In genomic region chr10:52452600-52453493, GRCh38 we compare ENCODE assay signal across 26 cellular contexts.
A peak's percentile ranks its signal among the peaks of the same experiment; 100 is the strongest.
DNase-seq lines count a peak whose midpoint lies in the region; ATAC-seq and TF ChIP-seq lines count a peak whose summit lies in the region.
"Had no signal": no experiment of that assay in that cellular context is flagged by ENCODE, and none has a peak within 500 bp of the region (broad histone marks: within the 10 kb centered on the region; RNA-seq: fewer than 3 reads in every experiment).

No MANE protein-coding gene starts in this region.

- H3K4me1 ChIP-seq in IMR-90 (ENCODE audit: control insufficient read depth, insufficient read depth, low read length) (peaks cover 19% of the 10 kb centered on the region), endodermal cell (ENCODE audit: control insufficient read depth, insufficient read depth, low read length) (peaks cover 7% of the 10 kb centered on the region)
- H3K4me1 ChIP-seq: gastroesophageal sphincter had no signal

- DNase-seq in NCI-H2227 treated with DMSO at 0.1 percent for 48 hours (lab: John Stamatoyannopoulos, UW), result peak; percentile 9
- no peak for DNase-seq in NCI-H2227 (lab: John Stamatoyannopoulos, UW; ENCODE audit: unreplicated experiment)
- no peak for DNase-seq in IMR-90
- DNase-seq in endodermal cell, result peak; percentile 46
- DNase-seq in nephron progenitor cell, result no peak
- no peak for DNase-seq in natural killer cell treated with Interleukin-12 subunit alpha and Interleukin-12 subunit beta and Interleukin-15 and Interleukin-18, amount 100 ng/mL, for 72 hours (ENCODE audit: low spot score)
- DNase-seq in activated T-helper 1 cell treated with anti-CD3 and anti-CD28 coated beads, Interleukin-12 subunit alpha, Interleukin-12 subunit beta, Interleukin-2, Interleukin-4 antibody, amounts not matched to agents 30 ng/mL and 10 ng/mL and 1 ng/mL, durations not matched to agents 14 hours and 24 hours and 36 hours (ENCODE audit: low spot score), result no peak
- DNase-seq: 8988T; activated CD8-positive, alpha-beta memory T cell treated with anti-CD3 and anti-CD28 coated beads for 24 hours; activated naive CD4-positive, alpha-beta T cell treated with Interleukin-2 at 50 U/mL for 16 hours; activated T-cell treated with anti-CD3 and anti-CD28 coated beads, Interleukin-2, amount 50 U/mL, for 4 hours; amygdala; DMS79; dorsolateral prefrontal cortex; erythroblast; kidney; NCI-H748 treated with DMSO at 0.1 percent for 48 hours; SIG-M5; stimulated activated CD4-positive, alpha-beta T cell treated with anti-CD3 and anti-CD28 coated beads, Interleukin-15, amount 100 ng/mL, for 24 hours had no signal

- no peak overlapping the region for H3K4me2 ChIP-seq in IMR-90 (ENCODE audit: low read depth, low read length)

- peak overlapping the region; percentile 84 to 91 for H4K8ac ChIP-seq in IMR-90 (ENCODE audit: low read depth in 2 of 2, low read length in 2 of 2)

- peak overlapping the region; percentile 95 for H2BK5ac ChIP-seq in IMR-90 (ENCODE audit: low read depth, low read length, poor library complexity, severe bottlenecking)

- peak overlapping the region; percentile 28; the same call in 1 of the 2 replicates for H3K23ac ChIP-seq in IMR-90 (ENCODE audit: low read depth, low read length)

- peak overlapping the region; percentile 93 for H2BK120ac ChIP-seq in IMR-90 (ENCODE audit: low read depth, low read length)

- no peak for ATAC-seq in IMR-90 (ENCODE audit: low read depth)
- ATAC-seq in natural killer cell treated with Interleukin-12 subunit alpha and Interleukin-12 subunit beta and Interleukin-15 and Interleukin-18, amount 100 ng/mL, for 72 hours, result no peak
- ATAC-seq in GM19035 (IDR thresholded peaks at IDR 0.05; ENCODE audit: unreplicated experiment), result no peak
- ATAC-seq: activated T-cell treated with anti-CD3 and anti-CD28 coated beads, Interleukin-2, amount 50 U/mL, for 4 hours; gastroesophageal sphincter; GM12878 had no signal

- H3K9me3 Mint-ChIP-seq in endodermal cell, result no peaks in the 10 kb centered on the region
- no peaks in the 10 kb centered on the region for H3K9me3 Mint-ChIP-seq in nephron progenitor cell
- no peaks in the 10 kb centered on the region for H3K9me3 Mint-ChIP-seq in natural killer cell treated with Interleukin-12 subunit alpha and Interleukin-12 subunit beta and Interleukin-15 and Interleukin-18, amount 100 ng/mL, for 72 hours
- H3K9me3 Mint-ChIP-seq in activated T-helper 1 cell treated with anti-CD3 and anti-CD28 coated beads, Interleukin-12 subunit alpha, Interleukin-12 subunit beta, Interleukin-2, Interleukin-4 antibody, amounts not matched to agents 30 ng/mL and 10 ng/mL and 1 ng/mL, durations not matched to agents 14 hours and 24 hours and 36 hours, result no peaks in the 10 kb centered on the region
- H3K9me3 Mint-ChIP-seq: activated T-cell treated with anti-CD3 and anti-CD28 coated beads, Interleukin-2, amount 50 U/mL, for 4 hours; type B pancreatic cell had no signal

- H3K27me3 ChIP-seq in IMR-90 (ENCODE audit: control insufficient read depth, insufficient read depth, low read length) (no peaks in the 10 kb centered on the region), endodermal cell (ENCODE audit: control insufficient read depth, insufficient read depth, low read length, poor library complexity, severe bottlenecking) (no peaks in the 10 kb centered on the region)
- H3K27me3 ChIP-seq: cardiac muscle cell, gastroesophageal sphincter had no signal

- H3K9ac ChIP-seq in IMR-90 (ENCODE audit: low read depth, low read length), result no peak overlapping the region; the same call in 1 of the 2 replicates
- H3K9ac ChIP-seq in endodermal cell (ENCODE audit: extremely low read depth, low read length, poor library complexity, severe bottlenecking), result no peak overlapping the region

- TF ChIP-seq CTCF in IMR-90 (conservative IDR thresholded peaks at IDR 0.05; ENCODE audit: low read depth, low read length) (no peak), endodermal cell (conservative IDR thresholded peaks at IDR 0.05) (no peak), nephron progenitor cell (IDR thresholded peaks at IDR 0.05) (no peak)

- intact Hi-C loops in IMR-90 (cut with micrococcal nuclease), result loop anchor here (5.0 kb wide), 1 partner anchor 34 kb away; no protein-coding TSS in a partner anchor
- intact Hi-C loops in activated T-helper 1 cell treated with anti-CD3 and anti-CD28 coated beads, Interleukin-12 subunit alpha, Interleukin-12 subunit beta, Interleukin-2, Interleukin-4 antibody, amounts not matched to agents 30 ng/mL and 10 ng/mL and 1 ng/mL, durations not matched to agents 14 hours and 24 hours and 36 hours (cut with micrococcal nuclease), result no loop called here

- H3K9me3 ChIP-seq in IMR-90 (ENCODE audit: control insufficient read depth, insufficient read depth, low read length) (no peaks in the 10 kb centered on the region), endodermal cell (ENCODE audit: control insufficient read depth, low read length) (no peaks in the 10 kb centered on the region)
- H3K9me3 ChIP-seq: gastroesophageal sphincter had no signal

- TF ChIP-seq RAD21 in IMR-90 (IDR thresholded peaks at IDR 0.05; ENCODE audit: low read length), result no peak

- H3K56ac ChIP-seq in IMR-90 (ENCODE audit: extremely low read depth, insufficient read depth, low read length), result peak overlapping the region; percentile 26; the same call in 1 of the 2 replicates

- H3K4ac ChIP-seq in IMR-90 (ENCODE audit: low read depth, low read length), result peak overlapping the region; percentile 89

- H4K20me1 ChIP-seq in IMR-90 (ENCODE audit: insufficient read depth, low read length), result no peaks in the 10 kb centered on the region

- peaks cover 26% of the 10 kb centered on the region for H3K4me1 Mint-ChIP-seq in endodermal cell
- peaks cover 13% of the 10 kb centered on the region for H3K4me1 Mint-ChIP-seq in nephron progenitor cell
- H3K4me1 Mint-ChIP-seq in natural killer cell treated with Interleukin-12 subunit alpha and Interleukin-12 subunit beta and Interleukin-15 and Interleukin-18, amount 100 ng/mL, for 72 hours (ENCODE audit: low read depth in 2 of 2), result no peaks in the 10 kb centered on the region
- no peaks in the 10 kb centered on the region for H3K4me1 Mint-ChIP-seq in activated T-helper 1 cell treated with anti-CD3 and anti-CD28 coated beads, Interleukin-12 subunit alpha, Interleukin-12 subunit beta, Interleukin-2, Interleukin-4 antibody, amounts not matched to agents 30 ng/mL and 10 ng/mL and 1 ng/mL, durations not matched to agents 14 hours and 24 hours and 36 hours (ENCODE audit: low read depth)
- H3K4me1 Mint-ChIP-seq: B cell, IgD-negative memory B cell had no signal

- H3K27me3 Mint-ChIP-seq in endodermal cell (ENCODE audit: insufficient read depth), result peaks cover 30% of the 10 kb centered on the region
- H3K27me3 Mint-ChIP-seq in nephron progenitor cell (ENCODE audit: low read depth, poor library complexity), result no peaks in the 10 kb centered on the region
- H3K27me3 Mint-ChIP-seq in natural killer cell treated with Interleukin-12 subunit alpha and Interleukin-12 subunit beta and Interleukin-15 and Interleukin-18, amount 100 ng/mL, for 72 hours, result no peaks in the 10 kb centered on the region
- H3K27me3 Mint-ChIP-seq in activated T-helper 1 cell treated with anti-CD3 and anti-CD28 coated beads, Interleukin-12 subunit alpha, Interleukin-12 subunit beta, Interleukin-2, Interleukin-4 antibody, amounts not matched to agents 30 ng/mL and 10 ng/mL and 1 ng/mL, durations not matched to agents 14 hours and 24 hours and 36 hours (ENCODE audit: insufficient read depth), result no peaks in the 10 kb centered on the region
- H3K27me3 Mint-ChIP-seq: B cell, IgD-negative memory B cell had no signal

- peaks cover 8% of the 10 kb centered on the region; the same call in 1 of the 2 replicates for H3K9me1 ChIP-seq in IMR-90 (ENCODE audit: insufficient read depth, low read length)

- no peak for TF ChIP-seq POLR2A in IMR-90 (IDR thresholded peaks at IDR 0.05; ENCODE audit: low read depth, low read length)

- no peaks in the 10 kb centered on the region for H3K79me1 ChIP-seq in IMR-90 (ENCODE audit: low read depth in 1 of 2, low read length in 2 of 2)

- H2AK9ac ChIP-seq in IMR-90 (replicated peaks; ENCODE audit: low read depth, low read length, poor library complexity), result no peak overlapping the region

- no peak overlapping the region for H3K4me3 Mint-ChIP-seq in endodermal cell
- H3K4me3 Mint-ChIP-seq in nephron progenitor cell, result peak overlapping the region; percentile 21
- H3K4me3 Mint-ChIP-seq in natural killer cell treated with Interleukin-12 subunit alpha and Interleukin-12 subunit beta and Interleukin-15 and Interleukin-18, amount 100 ng/mL, for 72 hours, result no peak overlapping the region
- H3K4me3 Mint-ChIP-seq in activated T-helper 1 cell treated with anti-CD3 and anti-CD28 coated beads, Interleukin-12 subunit alpha, Interleukin-12 subunit beta, Interleukin-2, Interleukin-4 antibody, amounts not matched to agents 30 ng/mL and 10 ng/mL and 1 ng/mL, durations not matched to agents 14 hours and 24 hours and 36 hours, result no peak overlapping the region
- H3K4me3 Mint-ChIP-seq: activated T-cell treated with anti-CD3 and anti-CD28 coated beads, Interleukin-2, amount 50 U/mL, for 4 hours; B cell; IgD-negative memory B cell; type B pancreatic cell had no signal

- peak overlapping the region; percentile 92; the same call in 1 of the 2 replicates for H4K5ac ChIP-seq in IMR-90 (ENCODE audit: low read depth, low read length)

- H3K27ac Mint-ChIP-seq in endodermal cell, result no peak overlapping the region
- no peak overlapping the region for H3K27ac Mint-ChIP-seq in nephron progenitor cell
- no peak overlapping the region for H3K27ac Mint-ChIP-seq in natural killer cell treated with Interleukin-12 subunit alpha and Interleukin-12 subunit beta and Interleukin-15 and Interleukin-18, amount 100 ng/mL, for 72 hours
- H3K27ac Mint-ChIP-seq in activated T-helper 1 cell treated with anti-CD3 and anti-CD28 coated beads, Interleukin-12 subunit alpha, Interleukin-12 subunit beta, Interleukin-2, Interleukin-4 antibody, amounts not matched to agents 30 ng/mL and 10 ng/mL and 1 ng/mL, durations not matched to agents 14 hours and 24 hours and 36 hours, result no peak overlapping the region
- H3K27ac Mint-ChIP-seq: B cell, IgD-negative memory B cell, type B pancreatic cell had no signal

- H3K18ac ChIP-seq in IMR-90 (ENCODE audit: low read depth, low read length), result peak overlapping the region; percentile 97; the same call in 1 of the 2 replicates

- no peaks in the 10 kb centered on the region for H3K36me3 Mint-ChIP-seq in endodermal cell (ENCODE audit: low read depth)
- H3K36me3 Mint-ChIP-seq in nephron progenitor cell (ENCODE audit: low read depth), result no peaks in the 10 kb centered on the region
- H3K36me3 Mint-ChIP-seq in natural killer cell treated with Interleukin-12 subunit alpha and Interleukin-12 subunit beta and Interleukin-15 and Interleukin-18, amount 100 ng/mL, for 72 hours, result no peaks in the 10 kb centered on the region
- H3K36me3 Mint-ChIP-seq in activated T-helper 1 cell treated with anti-CD3 and anti-CD28 coated beads, Interleukin-12 subunit alpha, Interleukin-12 subunit beta, Interleukin-2, Interleukin-4 antibody, amounts not matched to agents 30 ng/mL and 10 ng/mL and 1 ng/mL, durations not matched to agents 14 hours and 24 hours and 36 hours (ENCODE audit: low read depth), result no peaks in the 10 kb centered on the region
- H3K36me3 Mint-ChIP-seq: IgD-negative memory B cell, type B pancreatic cell had no signal

- H2AK5ac ChIP-seq in IMR-90 (ENCODE audit: low read depth, low read length), result peak overlapping the region; percentile 89

- H3K36me3 ChIP-seq in IMR-90 (ENCODE audit: control insufficient read depth, insufficient read depth, low read length), result no peaks in the 10 kb centered on the region
- H3K36me3 ChIP-seq in endodermal cell (ENCODE audit: control insufficient read depth, insufficient read depth, low read length), result no peaks in the 10 kb centered on the region
- H3K36me3 ChIP-seq: cardiac muscle cell, gastroesophageal sphincter had no signal

- peak overlapping the region; percentile 78 for H4K91ac ChIP-seq in IMR-90 (ENCODE audit: insufficient read depth, low read depth, low read length)

- CTCF ChIA-PET in IMR-90 (lab: Yijun Ruan, JAX), result interaction anchor here (0.6 kb wide), 3 partner anchors 12 to 352 kb away, joined by 3 to 5 read pairs (median 4); no protein-coding TSS in a partner anchor

- no peak overlapping the region for H2AFZ ChIP-seq in IMR-90 (replicated peaks; ENCODE audit: low read length, poor library complexity)

- H3K4me3 ChIP-seq in IMR-90 (ENCODE audit: insufficient read depth, low read depth, low read length) (no peak overlapping the region), endodermal cell (ENCODE audit: low read length) (no peak overlapping the region)
- H3K4me3 ChIP-seq: cardiac muscle cell, dorsolateral prefrontal cortex, gastroesophageal sphincter, GM12878 had no signal

- in situ Hi-C loops in IMR-90 (cut with MboI; ENCODE audit: low sequenced_read_pairs), result no loop called here

- WGBS in IMR-90 (ENCODE audit: extremely low coverage in 2 of 2, insufficient read length in 1 of 2), 2 experiments, result 60% methylated on average over 1 of the region's 12 CpGs; no CpG with 5 or more reads in 1 of the 2 experiments
- 55 to 85% methylated on average over 5 to 12 of the region's 12 CpGs for WGBS in endodermal cell (ENCODE audit: insufficient coverage in 1 of 2, insufficient read length in 1 of 2), 2 experiments

- dilution Hi-C loops in IMR-90 (cut with HindIII; ENCODE audit: low sequenced_read_pairs, unreplicated experiment), result no loop called here

- no TSS peak for BruUV-seq in IMR-90 (replicated peaks; lab: Mats Ljungman, UMichigan)

- peak overlapping the region; percentile 92 for H3K14ac ChIP-seq in IMR-90 (replicated peaks; ENCODE audit: low read depth, low read length)

- POLR2A ChIA-PET in IMR-90 (lab: Charles Lee; ENCODE audit: unreplicated experiment), result no interaction called here

- H3K27ac ChIP-seq in IMR-90 (ENCODE audit: insufficient read depth, low read length) (0 out of 2 replicates have a peak overlapping the region, but pooled peaks have one; percentile 25), endodermal cell (ENCODE audit: low read depth, low read length) (no peak overlapping the region)
- H3K27ac ChIP-seq: cardiac muscle cell, dorsolateral prefrontal cortex, gastroesophageal sphincter had no signal

- H2BK20ac ChIP-seq in IMR-90 (ENCODE audit: low read depth, low read length), result peak overlapping the region; percentile 92

- peak overlapping the region; percentile 86; the same call in 2 of the 3 replicates for H2BK15ac ChIP-seq in IMR-90 (ENCODE audit: low read depth, low read length)

Comparison
In these comparisons a context has a peak if more than half of its experiments do, and no peak if none do; other contexts are left out.
1. DNase-seq: peak in NCI-H2227 treated with DMSO at 0.1 percent for 48 hours (single experiment) and endodermal cell (single experiment); none in NCI-H2227 (single experiment), IMR-90 (single experiment), nephron progenitor cell (single experiment), natural killer cell treated with Interleukin-12 subunit alpha and Interleukin-12 subunit beta and Interleukin-15 and Interleukin-18, amount 100 ng/mL, for 72 hours (single experiment) and activated T-helper 1 cell treated with anti-CD3 and anti-CD28 coated beads, Interleukin-12 subunit alpha, Interleukin-12 subunit beta, Interleukin-2, Interleukin-4 antibody, amounts not matched to agents 30 ng/mL and 10 ng/mL and 1 ng/mL, durations not matched to agents 14 hours and 24 hours and 36 hours (single experiment).